8 cellular contexts compared by ENCODE assay signal in the genomic region with DNA sequence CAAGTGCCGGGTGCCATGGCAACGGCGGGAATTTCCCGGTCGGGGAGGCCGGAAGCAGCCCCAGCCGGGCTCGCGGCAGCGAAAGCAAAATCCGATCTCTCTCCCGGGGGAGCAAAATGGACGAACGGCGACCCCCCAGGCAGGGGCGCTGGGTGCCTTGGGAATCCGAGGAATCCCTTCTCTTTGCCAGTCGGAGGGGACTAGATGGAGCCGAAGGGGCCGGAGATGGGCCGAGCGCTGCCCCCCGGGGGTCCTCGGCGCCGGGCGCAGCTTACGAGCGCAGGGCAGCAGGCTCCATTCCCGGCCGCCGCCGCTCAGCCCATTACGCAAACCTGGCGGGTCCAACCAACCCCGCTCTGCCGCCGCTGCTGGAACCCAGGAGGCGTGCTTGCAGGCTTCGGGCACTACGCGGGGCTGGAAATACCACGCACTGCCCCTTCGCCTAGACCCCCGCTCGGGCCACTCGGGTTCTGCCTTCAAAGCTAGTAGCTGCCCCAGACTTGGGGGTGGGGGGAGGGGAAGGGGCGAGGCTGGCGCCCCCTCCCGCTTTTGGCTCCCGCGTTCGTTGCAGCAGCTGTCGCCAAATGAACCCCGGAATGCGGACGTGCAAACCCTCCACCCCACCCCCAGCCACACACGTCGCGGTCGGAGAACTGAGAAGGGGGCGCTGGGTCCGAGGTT. TPM values are rescaled to one million over a fixed set of nuclear protein-coding genes. Genes with fewer than 3 reads are reported as not detected.
A peak's percentile ranks its signal among the peaks of the same experiment; 100 is the strongest.
DNase-seq lines count a peak whose midpoint lies in the region; ATAC-seq and TF ChIP-seq lines count a peak whose summit lies in the region.
"Not testable (repeated sequence)": the region's sequence is repeated elsewhere in the genome, so short reads cannot be mapped to it uniquely, and the experiment has no call there.

No MANE protein-coding gene starts in this region.

- H3K9me3 Mint-ChIP-seq in central memory CD8-positive, alpha-beta T cell; nephron progenitor cell: not testable (repeated sequence)

- peak overlapping the region; percentile 87 for H3K27ac Mint-ChIP-seq in central memory CD8-positive, alpha-beta T cell (ENCODE audit: low read depth)
- H3K27ac Mint-ChIP-seq in nephron progenitor cell = not testable (repeated sequence)

- POLR2A ChIA-PET in AG04449 (lab: Yijun Ruan, JAX) = not testable (repeated sequence)

- not testable (repeated sequence) for H3K27me3 ChIP-seq in right cardiac atrium (ENCODE audit: control insufficient read depth, insufficient read depth)

- under 1% methylated on average over 56 of the region's 63 CpGs for WGBS in right cardiac atrium

- intact Hi-C loops in right cardiac atrium (cut with DNase I) = not testable (repeated sequence)

- H3K4me1 Mint-ChIP-seq in central memory CD8-positive, alpha-beta T cell; nephron progenitor cell: not testable (repeated sequence)

- not testable (repeated sequence) for TF ChIP-seq CTCF in AG04449 (IDR thresholded peaks at IDR 0.05; ENCODE audit: insufficient read depth, low read length, missing control alignments); nephron progenitor cell (IDR thresholded peaks at IDR 0.05)

- CTCF ChIA-PET in AG04449 (lab: Yijun Ruan, JAX) = not testable (repeated sequence)

- H3K27me3 Mint-ChIP-seq in central memory CD8-positive, alpha-beta T cell; nephron progenitor cell (ENCODE audit: low read depth, poor library complexity): not testable (repeated sequence)

- not testable (repeated sequence) for H3K4me1 ChIP-seq in right cardiac atrium (ENCODE audit: control insufficient read depth, insufficient read depth, low read length)

- H3K4me3 ChIP-seq in AG04449 (ENCODE audit: low read depth, low read length) (peak overlapping the region; percentile 54), right cardiac atrium (ENCODE audit: low read length) (peak overlapping the region; percentile 69)

- peak overlapping the region; percentile 4 for H3K27ac ChIP-seq in right cardiac atrium (ENCODE audit: low read length)

- ATAC-seq in central memory CD8-positive, alpha-beta T cell (replicated peaks; ENCODE audit: extremely low read depth, poor library complexity, severe bottlenecking); right cardiac atrium: not testable (repeated sequence)

- not testable (repeated sequence) for DNase-seq in AG04449 (ENCODE audit: low read depth, low spot score)
- DNase-seq in HCEC 1CT (peak; percentile 2), RPMI8226 (peak; percentile 49), activated T-cell treated with anti-CD3 and anti-CD28 coated beads for 1 hour (ENCODE audit: low read depth) (peak; percentile 35), right cardiac atrium (peak; percentile 26 to 66 (median 58)), nephron progenitor cell (peak; percentile 43)
- peak; percentile 29 to 46 for DNase-seq in central memory CD8-positive, alpha-beta T cell (ENCODE audit: low spot score in 2 of 2)
- peak in 2 of 3 donors; percentile 10 to 23 for DNase-seq in stimulated activated CD4-positive, alpha-beta T cell treated with anti-CD3 and anti-CD28 coated beads, TNF-alpha, amount 100 ng/mL, for 48 hours (ENCODE audit: low read depth in 3 of 3)

- peak overlapping the region; percentile 84 for H3K4me3 Mint-ChIP-seq in central memory CD8-positive, alpha-beta T cell
- H3K4me3 Mint-ChIP-seq in nephron progenitor cell = peak overlapping the region; percentile 77

- not testable (repeated sequence) for H3K36me3 Mint-ChIP-seq in central memory CD8-positive, alpha-beta T cell (ENCODE audit: insufficient read depth); nephron progenitor cell (ENCODE audit: low read depth)

- not testable (repeated sequence) for H3K9me3 ChIP-seq in right cardiac atrium (ENCODE audit: control insufficient read depth, low read length)

RNA-seq across cellular contexts. Expression of gene PPIAL4G, which starts 24.1 kb away (rescaled TPM):
- not detected for total RNA-seq in right cardiac atrium
- polyA plus RNA-seq in right cardiac atrium = not detected
